In the genomic region with DNA sequence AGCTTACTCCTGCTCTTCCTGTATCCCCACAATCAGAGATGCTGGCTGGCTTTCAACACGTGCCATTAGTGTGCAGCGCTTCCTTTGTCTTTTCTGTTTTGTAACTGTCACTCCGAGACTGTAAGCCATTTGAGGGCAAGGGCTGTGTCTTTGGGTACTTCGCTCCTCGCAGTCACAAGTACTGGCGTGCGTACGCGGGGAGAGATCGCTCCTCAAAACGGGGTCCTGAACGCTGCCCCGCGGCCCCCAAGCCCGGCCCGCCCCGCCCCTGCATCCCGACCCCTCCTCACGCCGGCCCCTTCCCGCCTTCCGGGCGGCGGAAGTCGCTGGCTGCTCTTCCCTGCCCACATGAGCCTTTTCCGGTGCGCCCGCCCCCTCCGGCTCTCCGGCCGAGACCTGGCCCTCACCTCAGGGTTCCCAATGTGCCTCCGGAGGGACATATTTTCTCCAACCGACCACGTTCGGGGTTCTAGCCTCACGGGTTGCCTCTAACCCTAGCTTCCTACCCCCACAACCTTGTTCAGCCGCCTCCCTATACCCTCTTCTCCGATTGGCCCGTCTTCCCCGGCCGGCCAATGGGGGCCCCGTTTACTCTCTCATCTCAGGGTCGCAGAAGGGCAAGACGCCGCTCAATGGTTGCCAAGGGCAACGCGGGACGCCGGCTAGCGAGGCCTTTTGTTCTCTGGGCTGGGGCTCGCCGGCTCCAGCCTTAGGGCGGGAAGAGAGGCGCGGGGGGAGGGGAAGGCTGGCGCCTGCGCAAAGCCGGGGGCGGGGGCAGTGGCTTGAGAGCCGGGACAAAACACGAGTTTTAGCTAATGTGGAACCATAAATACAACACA, we compare ENCODE assay signal across 8 cellular contexts. TPM values are rescaled to one million over a fixed set of nuclear protein-coding genes. Genes with fewer than 3 reads are reported as not detected.
A peak's percentile ranks its signal among the peaks of the same experiment; 100 is the strongest.
DNase-seq lines count a peak whose midpoint lies in the region; ATAC-seq and TF ChIP-seq lines count a peak whose summit lies in the region.

A gene with protein sequence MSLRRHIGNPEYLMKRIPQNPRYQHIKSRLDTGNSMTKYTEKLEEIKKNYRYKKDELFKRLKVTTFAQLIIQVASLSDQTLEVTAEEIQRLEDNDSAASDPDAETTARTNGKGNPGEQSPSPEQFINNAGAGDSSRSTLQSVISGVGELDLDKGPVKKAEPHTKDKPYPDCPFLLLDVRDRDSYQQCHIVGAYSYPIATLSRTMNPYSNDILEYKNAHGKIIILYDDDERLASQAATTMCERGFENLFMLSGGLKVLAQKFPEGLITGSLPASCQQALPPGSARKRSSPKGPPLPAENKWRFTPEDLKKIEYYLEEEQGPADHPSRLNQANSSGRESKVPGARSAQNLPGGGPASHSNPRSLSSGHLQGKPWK (minus strand): TSS at position 490 of the 839 bp plus-strand sequence. CDS start 50 bp downstream, at position 440.

- POLR2A ChIA-PET in CD8-positive, alpha-beta memory T cell (lab: Charles Lee): interaction anchor here (0.6 kb wide), 1 partner anchor 49 kb away, joined by 3 read pairs; no protein-coding TSS in a partner anchor
- POLR2A ChIA-PET in activated CD8-positive, alpha-beta memory T cell treated with anti-CD3 and anti-CD28 coated beads for 36 hours (lab: Charles Lee): interaction anchor here (0.6 kb wide), 1 partner anchor 445 kb away, joined by 5 read pairs; no protein-coding TSS in a partner anchor

- peaks cover 9 to 35% (median 30%) of the 10 kb centered on the region in 3 donors for H3K4me1 Mint-ChIP-seq in CD8-positive, alpha-beta memory T cell

- CTCF ChIA-PET in CD8-positive, alpha-beta memory T cell (lab: Charles Lee): no interaction called here
- CTCF ChIA-PET in activated CD8-positive, alpha-beta memory T cell treated with anti-CD3 and anti-CD28 coated beads for 36 hours (lab: Charles Lee): interaction anchor here (1.4 kb wide), 1 partner anchor 18 kb away, joined by 4 read pairs; no protein-coding TSS in a partner anchor

- ATAC-seq in lung (ENCODE audit: insufficient read depth, low FRiP score): peak; percentile 97

- H3K9me3 Mint-ChIP-seq in CD8-positive, alpha-beta memory T cell: no peaks in the 10 kb centered on the region

- H3K4me1 ChIP-seq in CD8-positive, alpha-beta memory T cell (ENCODE audit: insufficient read depth, low read length): peaks cover 14% of the 10 kb centered on the region
- H3K4me1 ChIP-seq in lung (ENCODE audit: control insufficient read depth in 2 of 2, insufficient read depth in 2 of 2, low read length in 2 of 2): peaks cover 4 to 13% of the 10 kb centered on the region in 2 donors

- H3K27ac ChIP-seq in CD8-positive, alpha-beta memory T cell (ENCODE audit: low read depth, low read length): peak within 1 kb of the TSS; percentile 52
- peak within 1 kb of the TSS; percentile 73 to 96 for H3K27ac ChIP-seq in lung (ENCODE audit: low read depth in 1 of 2, low read length in 1 of 2)

- peaks cover 2 to 5% of the 10 kb centered on the region in 2 donors for H3K27me3 Mint-ChIP-seq in CD8-positive, alpha-beta memory T cell

- no peaks in the 10 kb centered on the region for H3K36me3 ChIP-seq in CD8-positive, alpha-beta memory T cell (ENCODE audit: insufficient read depth, low read length)
- no peaks in the 10 kb centered on the region for H3K36me3 ChIP-seq in lung (ENCODE audit: control insufficient read depth in 2 of 2, insufficient read depth in 2 of 2, low read length in 2 of 2)

- no peaks in the 10 kb centered on the region for H3K27me3 ChIP-seq in CD8-positive, alpha-beta memory T cell (ENCODE audit: insufficient read depth, low read length, poor library complexity, severe bottlenecking)
- H3K27me3 ChIP-seq in lung (ENCODE audit: control insufficient read depth, insufficient read depth): no peaks in the 10 kb centered on the region

- peaks cover 0 to 5% (median 0%) of the 10 kb centered on the region in 3 donors for H3K36me3 Mint-ChIP-seq in CD8-positive, alpha-beta memory T cell

- WGBS in lung, 2 donors: 2 to 4% methylated on average over 57 to 61 of the region's 61 CpGs

- peak; percentile 83 to 94 (median 87) for DNase-seq in CD8-positive, alpha-beta memory T cell
- DNase-seq in GM20000 (ENCODE audit: low spot score) (peak; percentile 97), HS-5 (ENCODE audit: low read depth) (peak; percentile 74), lung (ENCODE audit: low spot score) (peak; percentile 96)
- DNase-seq in NK-92 treated with Interleukin-12 subunit alpha and Interleukin-12 subunit beta, amount 100 ng/mL, for 24 hours (lab: John Stamatoyannopoulos, UW): peak; percentile 97
- peak; percentile 92 for DNase-seq in effector CD8-positive, alpha-beta T cell (lab: John Stamatoyannopoulos, UW)
- peak; percentile 87 to 96 (median 90) for DNase-seq in stimulated activated CD4-positive, alpha-beta T cell treated with anti-CD3 and anti-CD28 coated beads, TNF-alpha, amount 100 ng/mL, for 24 hours (ENCODE audit: low read depth in 3 of 3)

- no peak for TF ChIP-seq CTCF in GM20000 (IDR thresholded peaks at IDR 0.05; ENCODE audit: extremely low read depth, missing control alignments)
- no peak for TF ChIP-seq CTCF in lung (IDR thresholded peaks at IDR 0.05; ENCODE audit: control extremely low read depth, extremely low read depth)

- peak within 1 kb of the TSS; percentile 80 to 98 (median 95) for H3K27ac Mint-ChIP-seq in CD8-positive, alpha-beta memory T cell

- H3K4me3 ChIP-seq in CD8-positive, alpha-beta memory T cell (ENCODE audit: low read length): peak within 1 kb of the TSS; percentile 87
- H3K4me3 ChIP-seq in lung: peak within 1 kb of the TSS; percentile 91

- H3K4me3 Mint-ChIP-seq in CD8-positive, alpha-beta memory T cell: peak within 1 kb of the TSS; percentile 96 to 100 (median 99)

- H3K9me3 ChIP-seq in CD8-positive, alpha-beta memory T cell (ENCODE audit: low read length): no peaks in the 10 kb centered on the region
- no peaks in the 10 kb centered on the region for H3K9me3 ChIP-seq in lung (ENCODE audit: control insufficient read depth in 2 of 2, insufficient read depth in 1 of 2, low read length in 1 of 2)

RNA-seq across cellular contexts. Expression of the gene that starts here (rescaled TPM):
- 10 to 100 TPM; 16.6 to 18.8 TPM for total RNA-seq in CD8-positive, alpha-beta memory T cell
- polyA plus RNA-seq in CD8-positive, alpha-beta memory T cell: 23.6 TPM
- 10 to 100 TPM; 21.6 to 22.3 TPM for total RNA-seq in activated CD8-positive, alpha-beta memory T cell treated with anti-CD3 and anti-CD28 coated beads for 36 hours
- total RNA-seq in lung: 10 to 100 TPM; 14.6 to 15.3 TPM
- 1 to 10 TPM; 3.7 to 8.6 TPM for polyA plus RNA-seq in lung

Comparison
In these comparisons a context has a peak if more than half of its experiments do, and no peak if none do; other contexts are left out.
1. Peak in every context shown above with its lines: DNase-seq, ATAC-seq, H3K4me3 ChIP-seq and H3K27ac ChIP-seq.